In the genomic region with DNA sequence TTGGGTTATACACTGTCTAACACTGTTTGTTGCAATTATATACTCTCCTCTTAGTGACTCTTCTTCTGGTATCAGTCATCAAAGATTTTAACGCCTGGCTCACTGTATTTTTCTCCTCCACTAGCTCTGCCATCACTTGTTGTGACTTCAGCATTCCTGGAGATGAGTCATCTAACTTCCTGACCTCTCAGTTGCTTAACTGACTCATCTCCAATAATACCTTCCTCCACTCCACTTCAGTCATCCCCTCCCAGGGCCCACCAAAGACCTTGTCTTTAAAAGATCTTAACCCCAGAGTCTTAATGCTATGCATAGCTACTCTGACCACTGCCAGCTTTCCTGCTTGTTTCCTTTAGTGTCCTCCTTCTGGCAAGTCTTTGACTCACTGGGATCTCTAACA, we compare ENCODE assay signal across 16 cellular contexts. TPM values are rescaled to one million over a fixed set of nuclear protein-coding genes. Genes with fewer than 3 reads are reported as not detected.
DNase-seq lines count a peak whose midpoint lies in the region; ATAC-seq and TF ChIP-seq lines count a peak whose summit lies in the region.
"Had no signal": no experiment of that assay in that cellular context is flagged by ENCODE, and none has a peak within 500 bp of the region (broad histone marks: within the 10 kb centered on the region; RNA-seq: fewer than 3 reads in every experiment).

No MANE protein-coding gene starts in this region.

- no peak overlapping the region for H3K23ac ChIP-seq in mesenchymal stem cell (ENCODE audit: low read length in 2 of 2)

- H3K4me2 ChIP-seq in mesenchymal stem cell (ENCODE audit: low read length, poor library complexity, severe bottlenecking): no peak overlapping the region

- TF ChIP-seq POLR2A in suprapubic skin (IDR thresholded peaks at IDR 0.05): no peak

- peak; percentile 55 for DNase-seq in ELR (ENCODE audit: low read depth)
- peak; percentile 14 for DNase-seq in NCI-H446 treated with DMSO at 0.1 percent for 48 hours (lab: John Stamatoyannopoulos, UW)
- DNase-seq in chondrocyte (ENCODE audit: low spot score): no peak
- DNase-seq in mesenchymal stem cell: peak; percentile 81
- DNase-seq in activated T-cell treated with anti-CD3 and anti-CD28 coated beads, Interleukin-2, amount 50 U/mL, for 1 hour: no peak
- no peak for DNase-seq in suprapubic skin (ENCODE audit: low spot score in 2 of 2)
- DNase-seq: activated CD4-positive, alpha-beta T cell treated with anti-CD3 and anti-CD28 coated beads, Interleukin-2, amount 50 U/mL, for 48 hours; anterior cingulate cortex; COR-L47; foreskin melanocyte; NCI-H345; stimulated activated CD8-positive, alpha-beta memory T cell treated with anti-CD3 and anti-CD28 coated beads, Interleukin-4, amount 100 ng/mL, for 48 hours had no signal

- H3K27me3 ChIP-seq in mesenchymal stem cell (ENCODE audit: control insufficient read depth in 1 of 2, insufficient read depth in 1 of 2, low read length in 2 of 2) (peaks cover 0 to 4% of the 10 kb centered on the region in 2 experiments), suprapubic skin (no peaks in the 10 kb centered on the region)

- TF ChIP-seq EP300 in suprapubic skin (IDR thresholded peaks at IDR 0.05): no peak

- H2BK5ac ChIP-seq in mesenchymal stem cell (ENCODE audit: low read depth, low read length, poor library complexity, severe bottlenecking): no peak overlapping the region

- no peaks in the 10 kb centered on the region for H3K79me1 ChIP-seq in mesenchymal stem cell (replicated peaks; ENCODE audit: low read length, poor library complexity, severe bottlenecking)

- ATAC-seq in GM18909 (IDR thresholded peaks at IDR 0.05; ENCODE audit: poor library complexity, unreplicated experiment): no peak
- ATAC-seq in GM19351 (IDR thresholded peaks at IDR 0.05; ENCODE audit: unreplicated experiment): no peak

- H3K27ac ChIP-seq in mesenchymal stem cell (ENCODE audit: low read length, poor library complexity, severe bottlenecking) (no peak overlapping the region), suprapubic skin (no peak overlapping the region)
- H3K27ac ChIP-seq: SK-N-MC, skin epidermis had no signal

- no peak overlapping the region for H2BK15ac ChIP-seq in mesenchymal stem cell (ENCODE audit: low read depth, poor library complexity, severe bottlenecking)

- H2AK5ac ChIP-seq in mesenchymal stem cell (ENCODE audit: low read length, severe bottlenecking): peak overlapping the region; percentile 47

- no peaks in the 10 kb centered on the region for H3K4me1 ChIP-seq in mesenchymal stem cell (ENCODE audit: control insufficient read depth, insufficient read depth, low read depth, low read length)
- no peaks in the 10 kb centered on the region for H3K4me1 ChIP-seq in suprapubic skin

- no peak overlapping the region for H4K8ac ChIP-seq in mesenchymal stem cell (ENCODE audit: low read length)

- no peaks in the 10 kb centered on the region for H3K4me1 Mint-ChIP-seq in chondrocyte (ENCODE audit: low read depth)

- no peak overlapping the region for H2BK12ac ChIP-seq in mesenchymal stem cell (ENCODE audit: low read length in 2 of 2)

- H3K18ac ChIP-seq in mesenchymal stem cell (ENCODE audit: low read depth in 1 of 2, low read length in 2 of 2): no peak overlapping the region

- H3K27me3 Mint-ChIP-seq in chondrocyte (ENCODE audit: low read depth): peaks cover 6% of the 10 kb centered on the region

- no peak overlapping the region for H4K91ac ChIP-seq in mesenchymal stem cell (ENCODE audit: low read length)

- no peaks in the 10 kb centered on the region for H3K9me3 ChIP-seq in mesenchymal stem cell (ENCODE audit: control insufficient read depth, low read length)
- H3K9me3 ChIP-seq in suprapubic skin: no peaks in the 10 kb centered on the region

- H3K9ac ChIP-seq in mesenchymal stem cell (ENCODE audit: low read length): no peak overlapping the region

- no peak overlapping the region for H2BK120ac ChIP-seq in mesenchymal stem cell (ENCODE audit: low read depth, low read length)

- H2AFZ ChIP-seq in mesenchymal stem cell (ENCODE audit: low read depth, low read length): no peak overlapping the region

- TF ChIP-seq CTCF in chondrocyte (IDR thresholded peaks at IDR 0.05) (peak; percentile 12), suprapubic skin (IDR thresholded peaks at IDR 0.05) (no peak)

- H3K36me3 Mint-ChIP-seq in chondrocyte (ENCODE audit: low read depth): peaks cover 2% of the 10 kb centered on the region

- H3K4me3 ChIP-seq in mesenchymal stem cell (ENCODE audit: insufficient read depth in 1 of 2, low read depth in 1 of 2, low read length in 2 of 2): no peak overlapping the region
- H3K4me3 ChIP-seq in suprapubic skin: no peak overlapping the region
- H3K4me3 ChIP-seq: SK-N-MC, skin epidermis had no signal

- no peak overlapping the region for H3K4me3 Mint-ChIP-seq in chondrocyte (ENCODE audit: unreplicated experiment)

- H3K36me3 ChIP-seq in mesenchymal stem cell (ENCODE audit: control insufficient read depth in 1 of 2, insufficient read depth in 2 of 2, low read depth in 1 of 2, low read length in 2 of 2) (no peaks in the 10 kb centered on the region), suprapubic skin (no peaks in the 10 kb centered on the region)

- H3K9me3 Mint-ChIP-seq in chondrocyte (ENCODE audit: low read depth): no peaks in the 10 kb centered on the region

- 0% methylated on average over 1 of the region's 1 CpG for whole genome bisulfite sequencing in mesenchymal stem cell
- WGBS in suprapubic skin: 32% methylated on average over 1 of the region's 1 CpG

- H3K14ac ChIP-seq in mesenchymal stem cell (ENCODE audit: low read length in 2 of 2): no peak overlapping the region

- no peak overlapping the region for H3K4ac ChIP-seq in mesenchymal stem cell (ENCODE audit: low read depth in 1 of 2, low read length in 2 of 2)

- no peak overlapping the region for H3K27ac Mint-ChIP-seq in chondrocyte (ENCODE audit: unreplicated experiment)

RNA-seq across cellular contexts. Expression of a gene that starts 28.5 kb away (rescaled TPM):
- total RNA-seq in chondrocyte (63.7 to 92.7 TPM (median 65.0 TPM) in 3 replicates), suprapubic skin (10 to 100 TPM in 1 of 4 donors, 1 to 10 TPM in 3; 4.3 to 14.1 (median 7.4) TPM)
- polyA plus RNA-seq in mesenchymal stem cell (2013, experiment 1 of 2): 2.9 TPM
- 2.8 TPM for polyA plus RNA-seq in mesenchymal stem cell (2013, experiment 2 of 2)

Comparison
In these comparisons a context has a peak if more than half of its experiments do, and no peak if none do; other contexts are left out.
1. DNase-seq: peak in ELR (single experiment), NCI-H446 treated with DMSO at 0.1 percent for 48 hours (single experiment) and mesenchymal stem cell (single experiment); none in chondrocyte (single experiment), activated T-cell treated with anti-CD3 and anti-CD28 coated beads, Interleukin-2, amount 50 U/mL, for 1 hour (single experiment) and suprapubic skin (0 of 2).